In the genomic region with DNA sequence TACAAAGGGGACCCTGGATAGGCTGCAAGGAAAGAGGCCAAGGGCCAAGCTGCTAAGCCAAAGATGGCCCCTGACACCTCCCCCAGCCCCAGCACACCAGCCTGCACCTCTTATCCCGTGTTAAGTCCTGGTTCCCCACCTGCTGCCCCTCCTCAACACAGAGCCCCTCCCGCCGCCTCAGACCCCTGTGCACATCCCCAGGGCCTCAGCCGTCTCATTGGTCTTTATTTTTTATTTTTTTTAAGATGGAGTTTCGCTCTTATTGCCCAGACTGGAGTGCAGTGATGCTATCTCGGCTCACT, we compare ENCODE assay signal across 23 cellular contexts. TPM values are rescaled to one million over a fixed set of nuclear protein-coding genes. Genes with fewer than 3 reads are reported as not detected.
"Had no signal": no experiment of that assay in that cellular context is flagged by ENCODE, and none has a peak within 500 bp of the region (broad histone marks: within the 10 kb centered on the region; RNA-seq: fewer than 3 reads in every experiment).

No MANE protein-coding gene starts in this region.

- H3K4me3 Mint-ChIP-seq: activated CD4-positive, alpha-beta memory T cell treated with anti-CD3 and anti-CD28 coated beads for 36 hours; activated CD4-positive, alpha-beta T cell treated with anti-CD3 and anti-CD28 coated beads, Interleukin-2, amount 10 ng/mL, durations not matched to agents 7 days and 5 days; activated naive CD4-positive, alpha-beta T cell treated with anti-CD3 and anti-CD28 coated beads, Interleukin-2, amount 10 ng/mL, durations not matched to agents 7 days and 5 days had no signal

- H3K9me3 ChIP-seq: ascending aorta, body of pancreas, MG63 had no signal

- H3K27ac ChIP-seq: ascending aorta, body of pancreas had no signal

- H3K27me3 ChIP-seq: ascending aorta, body of pancreas, MG63 had no signal

- H3K36me3 Mint-ChIP-seq: activated naive CD4-positive, alpha-beta T cell treated with anti-CD3 and anti-CD28 coated beads, Interleukin-2, amount 10 ng/mL, durations not matched to agents 7 days and 5 days had no signal

- H3K36me3 ChIP-seq: MG63 had no signal

- H3K27ac Mint-ChIP-seq: activated CD4-positive, alpha-beta memory T cell treated with anti-CD3 and anti-CD28 coated beads for 36 hours; activated CD4-positive, alpha-beta T cell treated with anti-CD3 and anti-CD28 coated beads, Interleukin-2, amount 10 ng/mL, durations not matched to agents 7 days and 5 days; activated naive CD4-positive, alpha-beta T cell treated with anti-CD3 and anti-CD28 coated beads, Interleukin-2, amount 10 ng/mL, durations not matched to agents 7 days and 5 days; activated T-helper 2 cell treated with anti-CD3 and anti-CD28 coated beads, Interferon-gamma antibody, Interleukin-2, Interleukin-4, amounts not matched to agents 10 μg/mL and 5 μg/mL and 100 μg/mL, durations not matched to agents 14 hours and 24 hours and 36 hours had no signal

- ATAC-seq: body of pancreas had no signal

- DNase-seq: activated CD4-positive, alpha-beta memory T cell treated with anti-CD3 and anti-CD28 coated beads for 36 hours; activated CD4-positive, alpha-beta T cell treated with anti-CD3 and anti-CD28 coated beads, Interleukin-2, amount 10 ng/mL, durations not matched to agents 7 days and 5 days; activated CD4-positive, CD25-positive, alpha-beta regulatory T cell; activated CD8-positive, alpha-beta memory T cell treated with anti-CD3 and anti-CD28 coated beads for 24 hours; activated gamma-delta T cell treated with Interleukin-2 at 50 U/mL for 16 hours; activated naive CD4-positive, alpha-beta T cell treated with anti-CD3 and anti-CD28 coated beads, Interleukin-2, amount 10 ng/mL, durations not matched to agents 7 days and 5 days; activated T-cell treated with anti-CD3 and anti-CD28 coated beads, Interleukin-2, amount 50 U/mL, for 48 hours; KG1; MG63; NCI-H1092 treated with DMSO at 0.1 percent for 48 hours; NCI-H1417 treated with DMSO at 0.1 percent for 48 hours; NCI-H1694; NCI-H2029; NCI-H2107; NCI-H2171 treated with DMSO at 0.1 percent for 48 hours; NCI-H226; SIG-M5; T-helper 2 cell; T1000 had no signal

- H3K9me3 Mint-ChIP-seq: activated CD4-positive, alpha-beta memory T cell treated with anti-CD3 and anti-CD28 coated beads for 36 hours; activated CD4-positive, alpha-beta T cell treated with anti-CD3 and anti-CD28 coated beads, Interleukin-2, amount 10 ng/mL, durations not matched to agents 7 days and 5 days; activated naive CD4-positive, alpha-beta T cell treated with anti-CD3 and anti-CD28 coated beads, Interleukin-2, amount 10 ng/mL, durations not matched to agents 7 days and 5 days; activated T-helper 2 cell treated with anti-CD3 and anti-CD28 coated beads, Interferon-gamma antibody, Interleukin-2, Interleukin-4, amounts not matched to agents 10 μg/mL and 5 μg/mL and 100 μg/mL, durations not matched to agents 14 hours and 24 hours and 36 hours had no signal

- H3K4me3 ChIP-seq: ascending aorta, body of pancreas, MG63 had no signal

RNA-seq across cellular contexts. Expression of gene MDFI, which starts 37.1 kb away (rescaled TPM):
- total RNA-seq: activated CD4-positive, alpha-beta memory T cell treated with anti-CD3 and anti-CD28 coated beads for 36 hours; activated CD4-positive, alpha-beta T cell treated with anti-CD3 and anti-CD28 coated beads, Interleukin-2, amount 10 ng/mL, durations not matched to agents 7 days and 5 days; activated T-helper 2 cell treated with anti-CD3 and anti-CD28 coated beads, Interferon-gamma antibody, Interleukin-2, Interleukin-4, amounts not matched to agents 10 μg/mL and 5 μg/mL and 100 μg/mL, durations not matched to agents 14 hours and 24 hours and 36 hours; OCI-LY7 had no signal
